ENCODE assay signal across 12 cellular contexts in genomic region chr1:117335376-117336086, GRCh38. TPM values are rescaled to one million over a fixed set of nuclear protein-coding genes. Genes with fewer than 3 reads are reported as not detected.
DNase-seq lines count a peak whose midpoint lies in the region; ATAC-seq and TF ChIP-seq lines count a peak whose summit lies in the region.
"Had no signal": no experiment of that assay in that cellular context is flagged by ENCODE, and none has a peak within 500 bp of the region (broad histone marks: within the 10 kb centered on the region; RNA-seq: fewer than 3 reads in every experiment).

No MANE protein-coding gene starts in this region.

- H2AK5ac ChIP-seq in trophoblast cell (ENCODE audit: low read length) = no peak overlapping the region

- no peak overlapping the region for H4K8ac ChIP-seq in trophoblast cell (ENCODE audit: low read depth, low read length)

- H3K4me3 ChIP-seq in left ventricle myocardium inferior (no peak overlapping the region), fibroblast of villous mesenchyme (ENCODE audit: low read depth, low read length) (no peak overlapping the region), trophoblast cell (ENCODE audit: low read depth, low read length) (no peak overlapping the region), left lung (no peak overlapping the region)
- H3K4me3 ChIP-seq: BLaER1 treated with 17β-estradiol and CSF1 and Interleukin-3, amounts not matched to agents 10 nM and 100 nM had no signal

- H3K36me3 ChIP-seq in left ventricle myocardium inferior = no peaks in the 10 kb centered on the region
- no peaks in the 10 kb centered on the region for H3K36me3 ChIP-seq in trophoblast cell (ENCODE audit: control insufficient read depth in 1 of 2, insufficient read depth in 2 of 2, low read length in 2 of 2)
- no peaks in the 10 kb centered on the region for H3K36me3 ChIP-seq in left lung
- H3K36me3 ChIP-seq: BLaER1 treated with 17β-estradiol and CSF1 and Interleukin-3, amounts not matched to agents 10 nM and 100 nM had no signal

- H3K14ac ChIP-seq in trophoblast cell (ENCODE audit: low read length) = no peak overlapping the region

- H2AFZ ChIP-seq in trophoblast cell (ENCODE audit: insufficient read depth, low read length, poor library complexity) = no peak overlapping the region

- no peaks in the 10 kb centered on the region for H3K79me2 ChIP-seq in trophoblast cell (ENCODE audit: control insufficient read depth, insufficient read depth, low read length, poor library complexity)

- no peak overlapping the region for H3K4me2 ChIP-seq in trophoblast cell (ENCODE audit: low read length)
- H3K4me2 ChIP-seq: BLaER1 treated with 17β-estradiol and CSF1 and Interleukin-3, amounts not matched to agents 10 nM and 100 nM had no signal

- no peak for TF ChIP-seq CTCF in left ventricle myocardium inferior (IDR thresholded peaks at IDR 0.05; ENCODE audit: borderline replicate concordance)
- no peak for TF ChIP-seq CTCF in fibroblast of villous mesenchyme (IDR thresholded peaks at IDR 0.05; ENCODE audit: insufficient read depth, low read depth, low read length)
- TF ChIP-seq CTCF in left lung (IDR thresholded peaks at IDR 0.05) = no peak

- H3K9ac ChIP-seq in trophoblast cell (ENCODE audit: low read length) = no peak overlapping the region
- H3K9ac ChIP-seq: BLaER1 treated with 17β-estradiol and CSF1 and Interleukin-3, amounts not matched to agents 10 nM and 100 nM had no signal

- H2BK12ac ChIP-seq in trophoblast cell (ENCODE audit: low read length) = no peak overlapping the region

- ATAC-seq in left ventricle myocardium superior (no peak), HG03442 (IDR thresholded peaks at IDR 0.05; ENCODE audit: unreplicated experiment) (no peak), GM21423 (IDR thresholded peaks at IDR 0.05; ENCODE audit: unreplicated experiment) (no peak), left lung (no peak)

- no peak overlapping the region for H2BK120ac ChIP-seq in trophoblast cell (ENCODE audit: insufficient read depth, low read length, poor library complexity)

- H3K18ac ChIP-seq in trophoblast cell (ENCODE audit: low read length) = no peak overlapping the region

- H2BK5ac ChIP-seq in trophoblast cell (ENCODE audit: low read depth, low read length, poor library complexity) = no peak overlapping the region

- no peaks in the 10 kb centered on the region for H3K27me3 ChIP-seq in left ventricle myocardium inferior (ENCODE audit: low read depth)
- H3K27me3 ChIP-seq in trophoblast cell (ENCODE audit: insufficient read depth, low read length) = no peaks in the 10 kb centered on the region
- no peaks in the 10 kb centered on the region for H3K27me3 ChIP-seq in left lung
- H3K27me3 ChIP-seq: BLaER1 treated with 17β-estradiol and CSF1 and Interleukin-3, amounts not matched to agents 10 nM and 100 nM had no signal

- no peak overlapping the region for H3K4ac ChIP-seq in trophoblast cell (ENCODE audit: low read depth, low read length)

- H3K4me1 ChIP-seq in left ventricle myocardium inferior (peaks cover 22% of the 10 kb centered on the region), trophoblast cell (ENCODE audit: control insufficient read depth in 1 of 2, insufficient read depth in 2 of 2, low read length in 2 of 2) (peaks cover 0 to 2% of the 10 kb centered on the region in 2 experiments), left lung (no peaks in the 10 kb centered on the region)
- H3K4me1 ChIP-seq: BLaER1 treated with 17β-estradiol and CSF1 and Interleukin-3, amounts not matched to agents 10 nM and 100 nM had no signal

- no peak overlapping the region for H3K23ac ChIP-seq in trophoblast cell (ENCODE audit: low read length)

- WGBS in trophoblast cell (ENCODE audit: extremely low coverage, insufficient coverage, insufficient read length) = no CpG with 5 or more reads among the region's 4 CpGs

- no peak overlapping the region for H4K91ac ChIP-seq in trophoblast cell (ENCODE audit: low read depth, low read length)

- H3K27ac ChIP-seq in left ventricle myocardium inferior (replicated peaks) = peak overlapping the region; percentile 35
- peak overlapping the region; percentile 42 for H3K27ac ChIP-seq in trophoblast cell (ENCODE audit: low read depth, low read length)
- no peak overlapping the region for H3K27ac ChIP-seq in left lung
- H3K27ac ChIP-seq: BLaER1 treated with 17β-estradiol and CSF1 and Interleukin-3, amounts not matched to agents 10 nM and 100 nM had no signal

- intact Hi-C loops in left ventricle myocardium inferior (cut with micrococcal nuclease) (no loop called here), left ventricle myocardium superior (cut with micrococcal nuclease) (no loop called here), left lung (cut with DNase I) (no loop called here)

- H4K12ac ChIP-seq in trophoblast cell (ENCODE audit: low read depth, low read length) = no peak overlapping the region

- H3K79me1 ChIP-seq in trophoblast cell (ENCODE audit: low read length) = peaks cover 4% of the 10 kb centered on the region

- H3K9me3 ChIP-seq in left ventricle myocardium inferior (replicated peaks) (no peaks in the 10 kb centered on the region), trophoblast cell (ENCODE audit: insufficient read depth, low read depth, low read length) (no peaks in the 10 kb centered on the region), left lung (peaks cover 0 to 2% of the 10 kb centered on the region in 2 donors)

- DNase-seq in left ventricle myocardium inferior (no peak), left ventricle myocardium superior (no peak), fibroblast of villous mesenchyme (ENCODE audit: low read depth) (peak; percentile 38), trophoblast cell (peak; percentile 89 to 99), left lung (no peak)
- DNase-seq: ACHN; CD4-positive, CD25-positive, alpha-beta regulatory T cell; DMS53; GF-D8 had no signal

RNA-seq across cellular contexts. Expression of gene MAN1A2, which starts 31.7 kb away (rescaled TPM):
- total RNA-seq in left ventricle myocardium inferior (23.3 TPM), left ventricle myocardium superior (24.0 TPM), fibroblast of villous mesenchyme (63.5 and 78.2 TPM in 2 replicates), left lung (10 to 100 TPM; 42.4 to 49.4 TPM)
- polyA plus RNA-seq in trophoblast cell (2013) = 145 and 152 TPM in 2 replicates

Comparison
In these comparisons a context has a peak if more than half of its experiments do, and no peak if none do; other contexts are left out.
1. DNase-seq: peak in fibroblast of villous mesenchyme (single experiment) and trophoblast cell (2 of 2); none in left ventricle myocardium inferior (single experiment), left ventricle myocardium superior (single experiment) and left lung (0 of 2).
2. H3K27ac ChIP-seq: peak in left ventricle myocardium inferior (single experiment) and trophoblast cell (single experiment); none in left lung (0 of 2).